Comparison of ENCODE assay signal across 12 cellular contexts in genomic region chr5:78808380-78808779, GRCh38.
"Had no signal": no experiment of that assay in that cellular context is flagged by ENCODE, and none has a peak within 500 bp of the region (broad histone marks: within the 10 kb centered on the region; RNA-seq: fewer than 3 reads in every experiment).

No MANE protein-coding gene starts in this region.

- H3K4me3 ChIP-seq: esophagus squamous epithelium, lung, spleen had no signal

- H3K4me1 ChIP-seq: spleen had no signal

- DNase-seq: activated CD4-positive, alpha-beta T cell treated with anti-CD3 and anti-CD28 coated beads, Interleukin-2, amount 50 U/mL, for 4 hours; activated CD8-positive, alpha-beta memory T cell treated with anti-CD3 and anti-CD28 coated beads, Interleukin-2, amount 10 ng/mL, durations not matched to agents 7 days and 5 days; activated effector memory CD4-positive, alpha-beta T cell treated with anti-CD3 and anti-CD28 coated beads, Interleukin-2, amount 50 U/mL, for 16 hours; activated T-cell treated with anti-CD3 and anti-CD28 coated beads, Interleukin-2, amount 50 U/mL, for 4 hours; amygdala; esophagus squamous epithelium; SIG-M5; spleen; stimulated activated CD4-positive, alpha-beta T cell treated with anti-CD3 and anti-CD28 coated beads, Interleukin-2, amount 100 ng/mL, for 24 hours; stimulated activated naive CD8-positive, alpha-beta T cell treated with anti-CD3 and anti-CD28 coated beads, Interleukin-15, Interleukin-2, amounts not matched to agents 100 U/mL and 50 U/mL, for 24 hours had no signal

- H3K36me3 ChIP-seq: esophagus squamous epithelium, spleen had no signal

- ATAC-seq: activated CD8-positive, alpha-beta memory T cell treated with anti-CD3 and anti-CD28 coated beads, Interleukin-2, amount 10 ng/mL, durations not matched to agents 7 days and 5 days; activated naive CD4-positive, alpha-beta T cell treated with anti-CD3 and anti-CD28 coated beads, Interleukin-2, amount 50 U/mL, for 72 hours; activated T-cell treated with anti-CD3 and anti-CD28 coated beads, Interleukin-2, amount 50 U/mL, for 4 hours; stimulated activated naive CD8-positive, alpha-beta T cell treated with anti-CD3 and anti-CD28 coated beads, Interleukin-15, Interleukin-2, amounts not matched to agents 100 U/mL and 50 U/mL, for 24 hours had no signal

- H3K27me3 ChIP-seq: esophagus squamous epithelium, spleen had no signal

- H3K27ac ChIP-seq: esophagus squamous epithelium, spleen had no signal

- H3K9me3 ChIP-seq: esophagus squamous epithelium, spleen had no signal
